12 cellular contexts compared by ENCODE assay signal in the genomic region with DNA sequence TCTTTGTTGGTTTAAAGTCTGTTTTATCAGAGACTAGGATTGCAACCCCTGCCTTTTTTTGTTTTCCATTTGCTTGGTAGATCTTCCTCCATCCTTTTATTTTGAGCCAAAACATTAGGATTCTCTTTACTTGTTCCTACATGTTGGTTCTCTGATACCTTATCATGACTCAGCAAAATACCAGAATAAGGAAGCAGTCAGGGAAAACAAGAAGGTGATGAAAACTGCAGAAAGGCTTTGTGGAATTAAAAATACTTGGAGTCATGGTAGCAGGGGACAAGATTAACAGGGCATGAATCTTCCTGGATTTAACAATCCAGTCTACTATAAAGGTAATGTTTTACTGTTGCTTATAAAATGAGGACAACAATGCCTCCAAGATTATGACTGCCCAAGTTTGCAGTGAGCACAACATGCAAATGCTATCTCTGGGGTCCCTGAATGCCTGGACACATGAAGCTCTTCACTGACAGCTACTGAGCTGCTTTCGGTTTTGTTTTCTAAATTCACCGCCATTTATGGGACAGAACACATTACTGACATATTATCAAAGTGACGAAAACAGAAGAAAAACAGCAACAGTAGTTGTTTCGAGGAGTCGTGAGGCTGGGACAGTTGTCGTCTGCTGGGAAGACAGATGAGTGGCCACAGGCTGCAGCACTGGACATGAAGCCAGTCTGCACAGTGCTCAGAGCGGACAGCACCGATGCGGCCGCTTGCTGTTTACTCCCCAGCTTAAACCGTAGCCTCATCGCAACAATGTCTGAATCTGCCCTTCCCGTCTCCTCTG.
DNase-seq lines count a peak whose midpoint lies in the region; ATAC-seq and TF ChIP-seq lines count a peak whose summit lies in the region.
"Had no signal": no experiment of that assay in that cellular context is flagged by ENCODE, and none has a peak within 500 bp of the region (broad histone marks: within the 10 kb centered on the region; RNA-seq: fewer than 3 reads in every experiment).

No MANE protein-coding gene starts in this region.

- peak; percentile 22 for DNase-seq in NCI-H748 (lab: John Stamatoyannopoulos, UW; ENCODE audit: unreplicated experiment)
- no peak for DNase-seq in NCI-H748 treated with DMSO at 0.1 percent for 48 hours (lab: John Stamatoyannopoulos, UW)
- peak; percentile 42 to 52 for DNase-seq in cardiac fibroblast (ENCODE audit: low read depth in 2 of 2)
- DNase-seq in lower lobe of right lung: no peak
- no peak for DNase-seq in HCEC 1CT
- DNase-seq: ACHN; NCI-H1417 treated with DMSO at 0.1 percent for 48 hours; SIG-M5; stimulated activated CD4-positive, alpha-beta T cell treated with anti-CD3 and anti-CD28 coated beads, Interleukin-12 subunit alpha, Interleukin-12 subunit beta, amount 100 ng/mL, for 4 hours had no signal

- H3K27me3 ChIP-seq in lower lobe of right lung (ENCODE audit: low read depth): no peaks in the 10 kb centered on the region

- peak in 1 of 2 donors; percentile 38 for ATAC-seq in lower lobe of right lung
- ATAC-seq in GM21825 (IDR thresholded peaks at IDR 0.05; ENCODE audit: unreplicated experiment): no peak
- ATAC-seq in HG03439 (IDR thresholded peaks at IDR 0.05; ENCODE audit: unreplicated experiment): no peak

- no peaks in the 10 kb centered on the region for H3K4me1 ChIP-seq in lower lobe of right lung
- no peaks in the 10 kb centered on the region for H3K4me1 ChIP-seq in urinary bladder (ENCODE audit: insufficient read depth)

- H3K4me3 ChIP-seq in cardiac fibroblast (replicated peaks in 1 of 2; ENCODE audit: low read depth in 2 of 2, low read length in 2 of 2): peak overlapping the region; percentile 46 to 59
- H3K4me3 ChIP-seq in lower lobe of right lung: peak overlapping the region; percentile 42
- peak overlapping the region; percentile 22 for H3K4me3 ChIP-seq in urinary bladder (ENCODE audit: low read depth, low read length)

- H3K27ac ChIP-seq in lower lobe of right lung (no peak overlapping the region), urinary bladder (ENCODE audit: low read depth) (no peak overlapping the region)

- H3K36me3 ChIP-seq in lower lobe of right lung (no peaks in the 10 kb centered on the region), urinary bladder (ENCODE audit: insufficient read depth) (no peaks in the 10 kb centered on the region)

- TF ChIP-seq CTCF in cardiac fibroblast (IDR thresholded peaks at IDR 0.05; ENCODE audit: low read depth, low read length) (no peak), lower lobe of right lung (IDR thresholded peaks at IDR 0.05) (no peak)

- WGBS in urinary bladder: 48% methylated on average over 13 of the region's 13 CpGs

- no peaks in the 10 kb centered on the region for H3K9me3 ChIP-seq in lower lobe of right lung

- intact Hi-C loops in lower lobe of right lung (cut with DNase I): no loop called here

Comparison
In these comparisons a context has a peak if more than half of its experiments do, and no peak if none do; other contexts are left out.
1. DNase-seq: peak in NCI-H748 (single experiment) and cardiac fibroblast (2 of 2); none in NCI-H748 treated with DMSO at 0.1 percent for 48 hours (single experiment), lower lobe of right lung (single experiment) and HCEC 1CT (single experiment).
2. Peak in every context shown above with its lines, with median percentiles within 50 percentile points of each other: H3K4me3 ChIP-seq.